2 cellular contexts compared by ENCODE assay signal in genomic region chr6:43089467-43089866, GRCh38.
TF ChIP-seq lines count a peak whose summit lies in the region.

No MANE protein-coding gene starts in this region.

TF ChIP-seq in SK-N-SH, 30 proteins besides CTCF, POLR2A, EP300 and RAD21 (continued from another document):
- TF ChIP-seq IRF3 (IDR thresholded peaks at IDR 0.05; ENCODE audit: low read depth, low read length) (no peak), GATA2 (CRISPR knock-in tag; IDR thresholded peaks at IDR 0.05) (no peak), ELF1 (IDR thresholded peaks at IDR 0.05) (no peak), TEAD4 (IDR thresholded peaks at IDR 0.05; ENCODE audit: borderline replicate concordance, insufficient read depth) (no peak), MXI1 (IDR thresholded peaks at IDR 0.05; ENCODE audit: low read depth, low read length) (no peak), FOXJ3 (CRISPR knock-in tag; IDR thresholded peaks at IDR 0.05) (no peak), GABPA (IDR thresholded peaks at IDR 0.05; ENCODE audit: low read depth) (no peak)

TF ChIP-seq in SK-N-SH treated with all-trans-retinoic acid at 6 μM for 48 hours, 23 proteins besides CTCF, POLR2A, EP300 and RAD21 (continued from another document):
- TF ChIP-seq TOX (CRISPR knock-in tag; IDR thresholded peaks at IDR 0.05; ENCODE audit: borderline replicate concordance) (no peak), GLIS3 (CRISPR knock-in tag; IDR thresholded peaks at IDR 0.05) (no peak), OSR1 (CRISPR knock-in tag; IDR thresholded peaks at IDR 0.05) (no peak), PPARA (CRISPR knock-in tag; IDR thresholded peaks at IDR 0.05; ENCODE audit: borderline replicate concordance) (no peak), TSHZ2 (CRISPR knock-in tag; IDR thresholded peaks at IDR 0.05) (no peak), ESRRG (CRISPR knock-in tag; IDR thresholded peaks at IDR 0.05) (no peak), CSRNP3 (CRISPR knock-in tag; IDR thresholded peaks at IDR 0.05) (no peak), ZNF565 (CRISPR knock-in tag; conservative IDR thresholded peaks at IDR 0.05; ENCODE audit: low read depth) (no peak), ISL1 (CRISPR knock-in tag; IDR thresholded peaks at IDR 0.05) (no peak), ZFP30 (CRISPR knock-in tag; IDR thresholded peaks at IDR 0.05) (no peak), ZNF70 (CRISPR knock-in tag; IDR thresholded peaks at IDR 0.05) (no peak)
